Comparison of ENCODE assay signal across 30 cellular contexts in genomic region chr16:12781777-12782176, GRCh38. TPM values are rescaled to one million over a fixed set of nuclear protein-coding genes. Genes with fewer than 3 reads are reported as not detected.
DNase-seq lines count a peak whose midpoint lies in the region; ATAC-seq and TF ChIP-seq lines count a peak whose summit lies in the region.
"Had no signal": no experiment of that assay in that cellular context is flagged by ENCODE, and none has a peak within 500 bp of the region (broad histone marks: within the 10 kb centered on the region; RNA-seq: fewer than 3 reads in every experiment).

No MANE protein-coding gene starts in this region.

- H3K9me3 Mint-ChIP-seq in activated CD4-positive, alpha-beta memory T cell treated with anti-CD3 and anti-CD28 coated beads for 36 hours: peaks cover 9% of the 10 kb centered on the region
- peaks cover 3% of the 10 kb centered on the region for H3K9me3 Mint-ChIP-seq in nephron progenitor cell
- H3K9me3 Mint-ChIP-seq: activated T-cell treated with anti-CD3 and anti-CD28 coated beads, Interleukin-2, amount 50 U/mL, for 4 hours had no signal

- peak; percentile 46 for DNase-seq in activated naive CD4-positive, alpha-beta T cell treated with Interleukin-2 at 50 U/mL for 16 hours
- no peak for DNase-seq in activated naive CD4-positive, alpha-beta T cell (lab: John Stamatoyannopoulos, UW)
- DNase-seq in Jurkat, Clone E6-1 (ENCODE audit: low read depth, low spot score): peak; percentile 77
- DNase-seq in activated CD4-positive, alpha-beta memory T cell treated with anti-CD3 and anti-CD28 coated beads for 36 hours: peak; percentile 73
- no peak for DNase-seq in nephron progenitor cell
- DNase-seq: activated naive CD8-positive, alpha-beta T cell treated with anti-CD3 and anti-CD28 coated beads, Interleukin-2, amount 50 U/mL, for 24 hours; activated T-cell treated with anti-CD3 and anti-CD28 coated beads, Interleukin-2, amount 50 U/mL, for 4 hours; Caco-2; cortex of kidney; DMS53; effector memory CD4-positive, alpha-beta T cell; HFFc6; immature natural killer cell; left cardiac atrium; naive thymus-derived CD4-positive, alpha-beta T cell; NCI-H146; NCI-H446; NCI-H748 treated with DMSO at 0.1 percent for 48 hours; psoas muscle; SHP77; sigmoid colon; T-helper 9 cell; trophoblast cell had no signal

- H3K27me3 Mint-ChIP-seq in activated CD4-positive, alpha-beta memory T cell treated with anti-CD3 and anti-CD28 coated beads for 36 hours: no peaks in the 10 kb centered on the region
- H3K27me3 Mint-ChIP-seq in nephron progenitor cell (ENCODE audit: low read depth, poor library complexity): peaks cover 5% of the 10 kb centered on the region
- H3K27me3 Mint-ChIP-seq: activated naive CD8-positive, alpha-beta T cell treated with anti-CD3 and anti-CD28 coated beads, Interleukin-2, amount 50 U/mL, for 24 hours; naive thymus-derived CD4-positive, alpha-beta T cell had no signal

- ATAC-seq in HG02840 (IDR thresholded peaks at IDR 0.05; ENCODE audit: low FRiP score, unreplicated experiment) (no peak), GM21529 (IDR thresholded peaks at IDR 0.05; ENCODE audit: unreplicated experiment) (no peak)
- ATAC-seq: activated naive CD8-positive, alpha-beta T cell treated with anti-CD3 and anti-CD28 coated beads, Interleukin-2, amount 50 U/mL, for 24 hours; left cardiac atrium; naive thymus-derived CD4-positive, alpha-beta T cell; Panc1; psoas muscle had no signal

- TF ChIP-seq CTCF in nephron progenitor cell (IDR thresholded peaks at IDR 0.05): no peak

- peak overlapping the region; percentile 64 for H3K27ac Mint-ChIP-seq in activated CD4-positive, alpha-beta memory T cell treated with anti-CD3 and anti-CD28 coated beads for 36 hours
- H3K27ac Mint-ChIP-seq in nephron progenitor cell: peak overlapping the region; percentile 91
- H3K27ac Mint-ChIP-seq: activated naive CD8-positive, alpha-beta T cell treated with anti-CD3 and anti-CD28 coated beads, Interleukin-2, amount 50 U/mL, for 24 hours; HFFc6; immature natural killer cell had no signal

- intact Hi-C loops in activated CD4-positive, alpha-beta memory T cell treated with anti-CD3 and anti-CD28 coated beads for 36 hours (cut with micrococcal nuclease): loop anchor here (1.0 kb wide), 3 partner anchors 13 to 31 kb away; no protein-coding TSS in a partner anchor

- peaks cover 25% of the 10 kb centered on the region for H3K36me3 Mint-ChIP-seq in activated CD4-positive, alpha-beta memory T cell treated with anti-CD3 and anti-CD28 coated beads for 36 hours
- H3K36me3 Mint-ChIP-seq in nephron progenitor cell (ENCODE audit: low read depth): peaks cover 18% of the 10 kb centered on the region

- CTCF ChIA-PET in activated CD4-positive, alpha-beta memory T cell treated with anti-CD3 and anti-CD28 coated beads for 36 hours (lab: Charles Lee): interaction anchor here (1.0 kb wide), 3 partner anchors 9 to 210 kb away, joined by 3 to 4 read pairs (median 3); no protein-coding TSS in a partner anchor

- H3K4me3 Mint-ChIP-seq in activated CD4-positive, alpha-beta memory T cell treated with anti-CD3 and anti-CD28 coated beads for 36 hours: no peak overlapping the region
- H3K4me3 Mint-ChIP-seq in nephron progenitor cell: no peak overlapping the region
- H3K4me3 Mint-ChIP-seq: activated naive CD8-positive, alpha-beta T cell treated with anti-CD3 and anti-CD28 coated beads, Interleukin-2, amount 50 U/mL, for 24 hours; activated T-cell treated with anti-CD3 and anti-CD28 coated beads, Interleukin-2, amount 50 U/mL, for 4 hours; HFFc6; immature natural killer cell had no signal

- POLR2A ChIA-PET in activated CD4-positive, alpha-beta memory T cell treated with anti-CD3 and anti-CD28 coated beads for 36 hours (lab: Charles Lee): interaction anchor here (1.1 to 1.5 kb wide), 2 partner anchors 19 to 21 kb away, joined by 3 to 6 read pairs; partner anchors contain the start of gene CPPED1

- H3K4me1 Mint-ChIP-seq in activated CD4-positive, alpha-beta memory T cell treated with anti-CD3 and anti-CD28 coated beads for 36 hours (ENCODE audit: low read depth): peaks cover 9% of the 10 kb centered on the region
- peaks cover 8% of the 10 kb centered on the region for H3K4me1 Mint-ChIP-seq in nephron progenitor cell
- H3K4me1 Mint-ChIP-seq: immature natural killer cell had no signal

- no peak overlapping the region for H3K4me3 ChIP-seq in Jurkat, Clone E6-1 (ENCODE audit: low read length)
- H3K4me3 ChIP-seq: BLaER1 treated with 17β-estradiol and CSF1 and Interleukin-3, amounts not matched to agents 10 nM and 100 nM; cardiac muscle cell; lung; psoas muscle; sigmoid colon had no signal

RNA-seq across cellular contexts. Expression of gene CPPED1, which starts 21.9 kb away (rescaled TPM):
- 16.6 TPM for polyA plus RNA-seq in Jurkat, Clone E6-1 (2012; ENCODE audit: insufficient read depth, insufficient read length)
- total RNA-seq in activated CD4-positive, alpha-beta memory T cell treated with anti-CD3 and anti-CD28 coated beads for 36 hours: 10 to 100 TPM; 11.0 to 11.5 TPM
- total RNA-seq: HT-29 had no signal

Comparison
In these comparisons a context has a peak if more than half of its experiments do, and no peak if none do; other contexts are left out.
1. DNase-seq: peak in activated naive CD4-positive, alpha-beta T cell treated with Interleukin-2 at 50 U/mL for 16 hours (single experiment), Jurkat, Clone E6-1 (single experiment) and activated CD4-positive, alpha-beta memory T cell treated with anti-CD3 and anti-CD28 coated beads for 36 hours (single experiment); none in activated naive CD4-positive, alpha-beta T cell (0 of 4) and nephron progenitor cell (single experiment).